In genomic region chr12:11838403-11838802, GRCh38 we compare ENCODE assay signal across 10 cellular contexts.
DNase-seq lines count a peak whose midpoint lies in the region; ATAC-seq and TF ChIP-seq lines count a peak whose summit lies in the region.
"Had no signal": no experiment of that assay in that cellular context is flagged by ENCODE, and none has a peak within 500 bp of the region (broad histone marks: within the 10 kb centered on the region; RNA-seq: fewer than 3 reads in every experiment).

No MANE protein-coding gene starts in this region.

- peak overlapping the region; percentile 77 for H3K27ac Mint-ChIP-seq in activated T-helper 1 cell treated with anti-CD3 and anti-CD28 coated beads, Interleukin-12 subunit alpha, Interleukin-12 subunit beta, Interleukin-2, Interleukin-4 antibody, amounts not matched to agents 30 ng/mL and 10 ng/mL and 1 ng/mL, durations not matched to agents 14 hours and 24 hours and 36 hours
- peak overlapping the region; percentile 81 for H3K27ac Mint-ChIP-seq in memory B cell
- H3K27ac Mint-ChIP-seq: nephron progenitor cell; stimulated activated memory B cell treated with anti-CD40 and anti-IgM and Interleukin-4, amounts not matched to agents 10 μg/mL and 1 μg/mL and 100 μg/mL, for 72 hours had no signal

- peak overlapping the region; percentile 79 to 83 for H3K27ac ChIP-seq in coronary artery
- H3K27ac ChIP-seq in substantia nigra (ENCODE audit: low read depth, low read length, poor library complexity, severe bottlenecking) = peak overlapping the region; percentile 43

- TF ChIP-seq CTCF in coronary artery (IDR thresholded peaks at IDR 0.05) = no peak

- ATAC-seq in memory B cell (ENCODE audit: low read depth) (no peak), HG03469 (IDR thresholded peaks at IDR 0.05; ENCODE audit: unreplicated experiment) (no peak)
- ATAC-seq: esophagus mucosa; stimulated activated memory B cell treated with anti-CD40 and anti-IgM and Interleukin-4, amounts not matched to agents 10 μg/mL and 1 μg/mL and 100 μg/mL, for 72 hours had no signal

- TF ChIP-seq POLR2A in erythroblast (IDR thresholded peaks at IDR 0.05; ENCODE audit: low read length) = no peak

- intact Hi-C loops in activated T-helper 1 cell treated with anti-CD3 and anti-CD28 coated beads, Interleukin-12 subunit alpha, Interleukin-12 subunit beta, Interleukin-2, Interleukin-4 antibody, amounts not matched to agents 30 ng/mL and 10 ng/mL and 1 ng/mL, durations not matched to agents 14 hours and 24 hours and 36 hours (cut with micrococcal nuclease) = no loop called here

- peaks cover 75% of the 10 kb centered on the region for H3K36me3 Mint-ChIP-seq in activated T-helper 1 cell treated with anti-CD3 and anti-CD28 coated beads, Interleukin-12 subunit alpha, Interleukin-12 subunit beta, Interleukin-2, Interleukin-4 antibody, amounts not matched to agents 30 ng/mL and 10 ng/mL and 1 ng/mL, durations not matched to agents 14 hours and 24 hours and 36 hours (ENCODE audit: low read depth)
- H3K36me3 Mint-ChIP-seq in memory B cell = peaks cover 27% of the 10 kb centered on the region

- H3K4me3 Mint-ChIP-seq in activated T-helper 1 cell treated with anti-CD3 and anti-CD28 coated beads, Interleukin-12 subunit alpha, Interleukin-12 subunit beta, Interleukin-2, Interleukin-4 antibody, amounts not matched to agents 30 ng/mL and 10 ng/mL and 1 ng/mL, durations not matched to agents 14 hours and 24 hours and 36 hours = no peak overlapping the region
- H3K4me3 Mint-ChIP-seq in memory B cell = no peak overlapping the region
- H3K4me3 Mint-ChIP-seq: nephron progenitor cell; stimulated activated memory B cell treated with anti-CD40 and anti-IgM and Interleukin-4, amounts not matched to agents 10 μg/mL and 1 μg/mL and 100 μg/mL, for 72 hours had no signal

- no peak for DNase-seq in activated T-helper 1 cell treated with anti-CD3 and anti-CD28 coated beads, Interleukin-12 subunit alpha, Interleukin-12 subunit beta, Interleukin-2, Interleukin-4 antibody, amounts not matched to agents 30 ng/mL and 10 ng/mL and 1 ng/mL, durations not matched to agents 14 hours and 24 hours and 36 hours (ENCODE audit: low spot score)
- no peak for DNase-seq in coronary artery (ENCODE audit: low spot score)
- no peak for DNase-seq in memory B cell (ENCODE audit: low spot score in 2 of 2)
- peak in 1 of 49 donors; percentile 18 for DNase-seq in substantia nigra (lab: John Stamatoyannopoulos, UW)
- DNase-seq in NAMALWA (ENCODE audit: low spot score) = no peak
- DNase-seq in erythroblast (lab: John Stamatoyannopoulos, UW) = no peak
- DNase-seq: nephron progenitor cell had no signal

- peak overlapping the region; percentile 15 for H3K4me3 ChIP-seq in coronary artery

- H3K4me1 Mint-ChIP-seq in activated T-helper 1 cell treated with anti-CD3 and anti-CD28 coated beads, Interleukin-12 subunit alpha, Interleukin-12 subunit beta, Interleukin-2, Interleukin-4 antibody, amounts not matched to agents 30 ng/mL and 10 ng/mL and 1 ng/mL, durations not matched to agents 14 hours and 24 hours and 36 hours (ENCODE audit: low read depth) = peaks cover 92% of the 10 kb centered on the region
- H3K4me1 Mint-ChIP-seq in memory B cell = peaks cover 50% of the 10 kb centered on the region

- no peaks in the 10 kb centered on the region for H3K9me3 Mint-ChIP-seq in activated T-helper 1 cell treated with anti-CD3 and anti-CD28 coated beads, Interleukin-12 subunit alpha, Interleukin-12 subunit beta, Interleukin-2, Interleukin-4 antibody, amounts not matched to agents 30 ng/mL and 10 ng/mL and 1 ng/mL, durations not matched to agents 14 hours and 24 hours and 36 hours
- no peaks in the 10 kb centered on the region for H3K9me3 Mint-ChIP-seq in memory B cell
- H3K9me3 Mint-ChIP-seq: nephron progenitor cell; stimulated activated memory B cell treated with anti-CD40 and anti-IgM and Interleukin-4, amounts not matched to agents 10 μg/mL and 1 μg/mL and 100 μg/mL, for 72 hours had no signal

- no peaks in the 10 kb centered on the region for H3K27me3 Mint-ChIP-seq in activated T-helper 1 cell treated with anti-CD3 and anti-CD28 coated beads, Interleukin-12 subunit alpha, Interleukin-12 subunit beta, Interleukin-2, Interleukin-4 antibody, amounts not matched to agents 30 ng/mL and 10 ng/mL and 1 ng/mL, durations not matched to agents 14 hours and 24 hours and 36 hours (ENCODE audit: insufficient read depth)
- H3K27me3 Mint-ChIP-seq in memory B cell = no peaks in the 10 kb centered on the region
- H3K27me3 Mint-ChIP-seq: stimulated activated memory B cell treated with anti-CD40 and anti-IgM and Interleukin-4, amounts not matched to agents 10 μg/mL and 1 μg/mL and 100 μg/mL, for 72 hours had no signal
